Comparison of ENCODE assay signal across 16 cellular contexts in genomic region chr12:105641742-105642141, GRCh38.
A peak's percentile ranks its signal among the peaks of the same experiment; 100 is the strongest.
DNase-seq lines count a peak whose midpoint lies in the region; ATAC-seq and TF ChIP-seq lines count a peak whose summit lies in the region.
"Had no signal": no experiment of that assay in that cellular context is flagged by ENCODE, and none has a peak within 500 bp of the region (broad histone marks: within the 10 kb centered on the region; RNA-seq: fewer than 3 reads in every experiment).

No MANE protein-coding gene starts in this region.

- no peaks in the 10 kb centered on the region for H3K9me3 ChIP-seq in AG04450 (ENCODE audit: control insufficient read depth, insufficient read depth, low read length)

- no peak overlapping the region for H3K27ac Mint-ChIP-seq in activated T-helper 1 cell treated with anti-CD3 and anti-CD28 coated beads, Interleukin-12 subunit alpha, Interleukin-12 subunit beta, Interleukin-2, Interleukin-4 antibody, amounts not matched to agents 30 ng/mL and 10 ng/mL and 1 ng/mL, durations not matched to agents 14 hours and 24 hours and 36 hours
- no peak overlapping the region for H3K27ac Mint-ChIP-seq in WTC11
- H3K27ac Mint-ChIP-seq: CD4-positive, alpha-beta memory T cell had no signal

- peaks cover 3% of the 10 kb centered on the region for H3K27me3 Mint-ChIP-seq in activated T-helper 1 cell treated with anti-CD3 and anti-CD28 coated beads, Interleukin-12 subunit alpha, Interleukin-12 subunit beta, Interleukin-2, Interleukin-4 antibody, amounts not matched to agents 30 ng/mL and 10 ng/mL and 1 ng/mL, durations not matched to agents 14 hours and 24 hours and 36 hours (ENCODE audit: insufficient read depth)
- H3K27me3 Mint-ChIP-seq in WTC11 (ENCODE audit: low read depth): no peaks in the 10 kb centered on the region; the same call in none of the 2 replicates

- CTCF ChIA-PET in AG04450 (lab: Charles Lee): interaction anchor here (0.6 to 1.5 kb wide), 3 partner anchors 221 to 494 kb away, joined by 3 read pairs; no protein-coding TSS in a partner anchor
- CTCF ChIA-PET in WTC11 (lab: Charles Lee): no interaction called here

- H3K27me3 ChIP-seq in AG04450 (ENCODE audit: control insufficient read depth, insufficient read depth, low read length) (no peaks in the 10 kb centered on the region), mesendoderm (ENCODE audit: insufficient read depth, low read length, poor library complexity) (no peaks in the 10 kb centered on the region)

- WGBS in mesendoderm (ENCODE audit: extremely low coverage, insufficient coverage, low lambda C conversion rate): no CpG with 5 or more reads among the region's 5 CpGs

- H2BK15ac ChIP-seq in mesendoderm (replicated peaks; ENCODE audit: low read depth): no peak overlapping the region

- no peaks in the 10 kb centered on the region for H3K36me3 ChIP-seq in mesendoderm (ENCODE audit: control insufficient read depth, insufficient read depth, low read length)

- POLR2A ChIA-PET in AG04450 (lab: Yijun Ruan, JAX) (interaction anchor here (0.6 kb wide), 1 partner anchor 242 kb away, joined by 3 read pairs; no protein-coding TSS in a partner anchor), WTC11 (lab: Charles Lee) (no interaction called here)

- no peaks in the 10 kb centered on the region for H3K4me1 ChIP-seq in mesendoderm (ENCODE audit: control insufficient read depth, low read depth, low read length)

- no peak overlapping the region for H2BK5ac ChIP-seq in mesendoderm (ENCODE audit: low read length)

- no peak overlapping the region for H3K27ac ChIP-seq in AG04450 (ENCODE audit: low read depth, low read length)
- no peak overlapping the region for H3K27ac ChIP-seq in mesendoderm (ENCODE audit: low read depth, low read length)
- H3K27ac ChIP-seq: GM23248 had no signal

- H3K23ac ChIP-seq in mesendoderm (ENCODE audit: low read length): no peak overlapping the region

- H3K9me3 Mint-ChIP-seq in activated T-helper 1 cell treated with anti-CD3 and anti-CD28 coated beads, Interleukin-12 subunit alpha, Interleukin-12 subunit beta, Interleukin-2, Interleukin-4 antibody, amounts not matched to agents 30 ng/mL and 10 ng/mL and 1 ng/mL, durations not matched to agents 14 hours and 24 hours and 36 hours: peaks cover 9% of the 10 kb centered on the region
- peaks cover 27% of the 10 kb centered on the region for H3K9me3 Mint-ChIP-seq in WTC11

- in situ Hi-C loops in GM13977 (cut with MboI; ENCODE audit: low pct_unique_long_range_greater_than_20kb, low sequenced_read_pairs, unreplicated experiment): no loop called here

- peak; percentile 21; the same call in 1 of the 2 replicates for TF ChIP-seq CTCF in AG04450 (IDR thresholded peaks at IDR 0.05; ENCODE audit: low read depth, low read length)
- TF ChIP-seq CTCF in AG10803 (conservative IDR thresholded peaks at IDR 0.05; ENCODE audit: low read length): no peak; the same call in 1 of the 2 replicates
- TF ChIP-seq CTCF in choroid plexus epithelial cell (conservative IDR thresholded peaks at IDR 0.05; ENCODE audit: low read depth, low read length): no peak
- no peak for TF ChIP-seq CTCF in GM13977 (IDR thresholded peaks at IDR 0.05; ENCODE audit: extremely low read depth, insufficient read depth, missing control alignments)
- no peak for TF ChIP-seq CTCF in WTC11 (IDR thresholded peaks at IDR 0.05)

- intact Hi-C loops in activated T-helper 1 cell treated with anti-CD3 and anti-CD28 coated beads, Interleukin-12 subunit alpha, Interleukin-12 subunit beta, Interleukin-2, Interleukin-4 antibody, amounts not matched to agents 30 ng/mL and 10 ng/mL and 1 ng/mL, durations not matched to agents 14 hours and 24 hours and 36 hours (cut with micrococcal nuclease): no loop called here

- DNase-seq in AG04450 (ENCODE audit: low read depth, low spot score) (peak; percentile 1), AG10803 (ENCODE audit: low read depth) (peak; percentile 62), choroid plexus epithelial cell (ENCODE audit: low read depth) (peak; percentile 5), mesendoderm (peak; percentile 13), GM13977 (ENCODE audit: low spot score) (no peak), WTC11 (ENCODE audit: low spot score) (no peak)
- no peak for DNase-seq in activated T-helper 1 cell treated with anti-CD3 and anti-CD28 coated beads, Interleukin-12 subunit alpha, Interleukin-12 subunit beta, Interleukin-2, Interleukin-4 antibody, amounts not matched to agents 30 ng/mL and 10 ng/mL and 1 ng/mL, durations not matched to agents 14 hours and 24 hours and 36 hours (ENCODE audit: low spot score)
- DNase-seq: ACHN; CD4-positive, alpha-beta memory T cell; GM23248; KG1; NCI-H1417 treated with DMSO at 0.1 percent for 48 hours; NCI-H2029 treated with DMSO at 0.1 percent for 48 hours; NCI-H2171 treated with DMSO at 0.1 percent for 48 hours; NCI-H446 treated with DMSO at 0.1 percent for 48 hours; OCI-M1 had no signal

- no peaks in the 10 kb centered on the region for H3K79me1 ChIP-seq in mesendoderm (ENCODE audit: low read length)

- H2AK5ac ChIP-seq in mesendoderm (ENCODE audit: low read length): no peak overlapping the region

- no peak overlapping the region for H3K56ac ChIP-seq in mesendoderm (ENCODE audit: low read length)

- H3K18ac ChIP-seq in mesendoderm (ENCODE audit: low read length): no peak overlapping the region

- no peaks in the 10 kb centered on the region for H3K36me3 Mint-ChIP-seq in activated T-helper 1 cell treated with anti-CD3 and anti-CD28 coated beads, Interleukin-12 subunit alpha, Interleukin-12 subunit beta, Interleukin-2, Interleukin-4 antibody, amounts not matched to agents 30 ng/mL and 10 ng/mL and 1 ng/mL, durations not matched to agents 14 hours and 24 hours and 36 hours (ENCODE audit: low read depth)
- peaks cover 20% of the 10 kb centered on the region for H3K36me3 Mint-ChIP-seq in WTC11
- H3K36me3 Mint-ChIP-seq: CD4-positive, alpha-beta memory T cell had no signal

- no peak overlapping the region for H4K5ac ChIP-seq in mesendoderm (ENCODE audit: low read length)

- H3K9ac ChIP-seq in mesendoderm (ENCODE audit: low read length): no peak overlapping the region
- H3K9ac ChIP-seq: GM23248 had no signal

- no peak for ATAC-seq in WTC11

- no peaks in the 10 kb centered on the region for H3K4me1 Mint-ChIP-seq in activated T-helper 1 cell treated with anti-CD3 and anti-CD28 coated beads, Interleukin-12 subunit alpha, Interleukin-12 subunit beta, Interleukin-2, Interleukin-4 antibody, amounts not matched to agents 30 ng/mL and 10 ng/mL and 1 ng/mL, durations not matched to agents 14 hours and 24 hours and 36 hours (ENCODE audit: low read depth)
- H3K4me1 Mint-ChIP-seq in WTC11: peaks cover 22% of the 10 kb centered on the region
- H3K4me1 Mint-ChIP-seq: CD4-positive, alpha-beta memory T cell had no signal

- H3K4ac ChIP-seq in mesendoderm (ENCODE audit: low read depth, low read length): no peak overlapping the region

- no peak overlapping the region for H3K4me2 ChIP-seq in mesendoderm (ENCODE audit: low read length)

- H3K79me2 ChIP-seq in mesendoderm (ENCODE audit: control insufficient read depth, insufficient read depth, low read length): no peaks in the 10 kb centered on the region

- no peak overlapping the region for H3K4me3 ChIP-seq in AG04450 (ENCODE audit: low read depth, low read length)
- no peak overlapping the region for H3K4me3 ChIP-seq in AG10803 (ENCODE audit: low read length)
- H3K4me3 ChIP-seq in choroid plexus epithelial cell (ENCODE audit: low read depth, low read length): no peak overlapping the region
- no peak overlapping the region for H3K4me3 ChIP-seq in mesendoderm (ENCODE audit: low read length)
- H3K4me3 ChIP-seq: GM23248 had no signal

- H4K8ac ChIP-seq in mesendoderm (ENCODE audit: low read depth, low read length): no peak overlapping the region

- H2BK120ac ChIP-seq in mesendoderm (ENCODE audit: low read depth, low read length): no peak overlapping the region

- H3K4me3 Mint-ChIP-seq in activated T-helper 1 cell treated with anti-CD3 and anti-CD28 coated beads, Interleukin-12 subunit alpha, Interleukin-12 subunit beta, Interleukin-2, Interleukin-4 antibody, amounts not matched to agents 30 ng/mL and 10 ng/mL and 1 ng/mL, durations not matched to agents 14 hours and 24 hours and 36 hours: no peak overlapping the region
- H3K4me3 Mint-ChIP-seq in WTC11: no peak overlapping the region
- H3K4me3 Mint-ChIP-seq: CD4-positive, alpha-beta memory T cell had no signal

TF ChIP-seq in WTC11, 78 proteins besides CTCF, POLR2A, EP300 and RAD21:
- TF ChIP-seq ZNF121 (CRISPR knock-in tag; IDR thresholded peaks at IDR 0.05): no peak
- no peak for TF ChIP-seq TCF7 (CRISPR knock-in tag; IDR thresholded peaks at IDR 0.05; ENCODE audit: low read depth)
- no peak for TF ChIP-seq SMAD4 (CRISPR knock-in tag; IDR thresholded peaks at IDR 0.05)
- no peak for TF ChIP-seq ZNF423 (CRISPR knock-in tag; IDR thresholded peaks at IDR 0.05)

Comparison
In these comparisons a context has a peak if more than half of its experiments do, and no peak if none do; other contexts are left out.
1. DNase-seq: peak in AG04450 (single experiment), AG10803 (single experiment), choroid plexus epithelial cell (single experiment) and mesendoderm (single experiment); none in GM13977 (single experiment), activated T-helper 1 cell treated with anti-CD3 and anti-CD28 coated beads, Interleukin-12 subunit alpha, Interleukin-12 subunit beta, Interleukin-2, Interleukin-4 antibody, amounts not matched to agents 30 ng/mL and 10 ng/mL and 1 ng/mL, durations not matched to agents 14 hours and 24 hours and 36 hours (single experiment) and WTC11 (single experiment).